25 cellular contexts compared by ENCODE assay signal in the genomic region with DNA sequence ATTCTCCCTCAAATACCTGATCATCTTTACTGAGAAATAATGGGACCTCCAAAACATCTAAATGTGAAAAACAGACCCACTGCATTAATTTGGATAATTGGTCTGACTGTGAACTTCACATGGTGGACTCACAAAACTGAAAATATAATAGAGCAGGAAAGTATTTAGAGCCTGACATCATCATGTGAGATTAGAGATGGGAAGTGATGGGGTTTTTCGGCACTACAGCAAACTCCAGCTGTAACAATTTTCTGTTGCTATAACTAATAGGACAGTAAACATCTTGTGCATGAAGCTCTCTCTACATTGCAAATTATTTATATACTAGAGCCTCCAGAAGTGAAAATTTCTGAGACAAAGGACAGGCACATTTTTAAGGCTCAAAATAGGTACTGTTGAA.
"Had no signal": no experiment of that assay in that cellular context is flagged by ENCODE, and none has a peak within 500 bp of the region (broad histone marks: within the 10 kb centered on the region; RNA-seq: fewer than 3 reads in every experiment).

No MANE protein-coding gene starts in this region.

- H3K27me3 Mint-ChIP-seq: naive B cell; stimulated activated naive B cell treated with anti-CD40 and anti-IgM and Interleukin-4, amounts not matched to agents 10 μg/mL and 1 μg/mL and 100 μg/mL, for 72 hours; stimulated activated naive CD8-positive, alpha-beta T cell treated with anti-CD3 and anti-CD28 coated beads, Interleukin-15, amount 100 ng/mL, for 72 hours had no signal

- H3K36me3 Mint-ChIP-seq: mesothelial cell of epicardium; naive B cell; stimulated activated naive B cell treated with anti-CD40 and anti-IgM and Interleukin-4, amounts not matched to agents 10 μg/mL and 1 μg/mL and 100 μg/mL, for 72 hours had no signal

- H3K9me3 ChIP-seq: mucosa of descending colon, prostate gland, sigmoid colon, spleen, suprapubic skin, upper lobe of left lung had no signal

- H3K27ac Mint-ChIP-seq: mesothelial cell of epicardium; naive B cell; neural progenitor cell; stimulated activated naive B cell treated with anti-CD40 and anti-IgM and Interleukin-4, amounts not matched to agents 10 μg/mL and 1 μg/mL and 100 μg/mL, for 72 hours; stimulated activated naive CD8-positive, alpha-beta T cell treated with anti-CD3 and anti-CD28 coated beads, Interleukin-15, amount 100 ng/mL, for 72 hours had no signal

- H3K4me3 Mint-ChIP-seq: mesothelial cell of epicardium; naive B cell; nephron; neural progenitor cell; stimulated activated naive B cell treated with anti-CD40 and anti-IgM and Interleukin-4, amounts not matched to agents 10 μg/mL and 1 μg/mL and 100 μg/mL, for 72 hours; stimulated activated naive CD8-positive, alpha-beta T cell treated with anti-CD3 and anti-CD28 coated beads, Interleukin-15, amount 100 ng/mL, for 72 hours had no signal

- H2AFZ ChIP-seq: neural progenitor cell had no signal

- H3K4me2 ChIP-seq: neural progenitor cell had no signal

- H3K36me3 ChIP-seq: neural progenitor cell, prostate gland, sigmoid colon, spleen, suprapubic skin, upper lobe of left lung had no signal

- H3K4me1 Mint-ChIP-seq: mesothelial cell of epicardium; naive B cell; neural progenitor cell; stimulated activated naive B cell treated with anti-CD40 and anti-IgM and Interleukin-4, amounts not matched to agents 10 μg/mL and 1 μg/mL and 100 μg/mL, for 72 hours; stimulated activated naive CD8-positive, alpha-beta T cell treated with anti-CD3 and anti-CD28 coated beads, Interleukin-15, amount 100 ng/mL, for 72 hours had no signal

- FAIRE-seq: colon, frontal cortex, kidney, urothelium cell line had no signal

- H3K4me3 ChIP-seq: dorsolateral prefrontal cortex, mucosa of descending colon, neural progenitor cell, prostate gland, sigmoid colon, spleen, suprapubic skin, upper lobe of left lung had no signal

- H3K27me3 ChIP-seq: dorsolateral prefrontal cortex, neural progenitor cell, sigmoid colon, spleen, suprapubic skin, upper lobe of left lung had no signal

- H3K27ac ChIP-seq: dorsolateral prefrontal cortex, epithelial cell of prostate, neural progenitor cell, prostate gland, sigmoid colon, spleen, suprapubic skin, upper lobe of left lung had no signal

- H3K4me1 ChIP-seq: neural progenitor cell, prostate gland, sigmoid colon, suprapubic skin had no signal

- DNase-seq: cerebellar nuclear complex; dorsolateral prefrontal cortex; effector CD4-positive, alpha-beta T cell; kidney; mesenchymal stem cell; mucosa of descending colon; naive B cell; right cardiac atrium; sigmoid colon; spleen; stimulated activated CD4-positive, alpha-beta T cell treated with anti-CD3 and anti-CD28 coated beads, Interleukin-4, amount 100 ng/mL, for 4 hours; stimulated activated naive B cell treated with anti-CD40 and anti-IgM and Interleukin-4, amounts not matched to agents 10 μg/mL and 1 μg/mL and 100 μg/mL, for 72 hours; stimulated activated naive CD8-positive, alpha-beta T cell treated with anti-CD3 and anti-CD28 coated beads, Interleukin-15, amount 100 ng/mL, for 72 hours; upper lobe of left lung had no signal

- H3K9me3 Mint-ChIP-seq: mesothelial cell of epicardium; nephron; stimulated activated naive B cell treated with anti-CD40 and anti-IgM and Interleukin-4, amounts not matched to agents 10 μg/mL and 1 μg/mL and 100 μg/mL, for 72 hours; stimulated activated naive CD8-positive, alpha-beta T cell treated with anti-CD3 and anti-CD28 coated beads, Interleukin-15, amount 100 ng/mL, for 72 hours had no signal

- ATAC-seq: esophagus mucosa; left lobe of liver; mucosa of descending colon; right cardiac atrium; stimulated activated naive B cell treated with anti-CD40 and anti-IgM and Interleukin-4, amounts not matched to agents 10 μg/mL and 1 μg/mL and 100 μg/mL, for 72 hours; stimulated activated naive CD8-positive, alpha-beta T cell treated with anti-CD3 and anti-CD28 coated beads, Interleukin-15, amount 100 ng/mL, for 72 hours had no signal

- H3K9ac ChIP-seq: neural progenitor cell had no signal
